In genomic region chr3:72702997-72703396, GRCh38 we compare ENCODE assay signal across 29 cellular contexts.
"Had no signal": no experiment of that assay in that cellular context is flagged by ENCODE, and none has a peak within 500 bp of the region (broad histone marks: within the 10 kb centered on the region; RNA-seq: fewer than 3 reads in every experiment).

No MANE protein-coding gene starts in this region.

- H3K27ac ChIP-seq: ascending aorta, SJSA1 had no signal

- ATAC-seq: activated CD4-positive, alpha-beta T cell treated with anti-CD3 and anti-CD28 coated beads for 36 hours; activated CD4-positive, CD25-positive, alpha-beta regulatory T cell treated with anti-CD3 and anti-CD28 coated beads, Interleukin-2, amount 50 U/mL, for 24 hours; activated CD8-positive, alpha-beta T cell treated with anti-CD3 and anti-CD28 coated beads, Interleukin-2, amount 10 ng/mL, durations not matched to agents 7 days and 5 days; Panc1; WTC11 had no signal

- DNase-seq: activated CD4-positive, alpha-beta T cell treated with anti-CD3 and anti-CD28 coated beads for 36 hours; activated CD4-positive, alpha-beta T cell treated with anti-CD3 and anti-CD28 coated beads, Interleukin-2, amount 10 ng/mL, durations not matched to agents 7 days and 5 days; activated CD4-positive, alpha-beta T cell treated with anti-CD3 and anti-CD28 coated beads, Interleukin-2, amount 50 U/mL, for 48 hours; activated CD8-positive, alpha-beta T cell treated with anti-CD3 and anti-CD28 coated beads, Interleukin-2, amount 10 ng/mL, durations not matched to agents 7 days and 5 days; activated gamma-delta T cell; activated naive CD4-positive, alpha-beta T cell treated with Interleukin-2 at 50 U/mL for 16 hours; activated naive CD8-positive, alpha-beta T cell treated with anti-CD3 and anti-CD28 coated beads, Interleukin-2, amount 10 ng/mL, durations not matched to agents 7 days and 5 days; activated T-cell treated with anti-CD3 and anti-CD28 coated beads, Interleukin-2, amount 50 U/mL, for 24 hours; amygdala; cerebellar nuclear complex; Kasumi-1; MG63; NCI-H1048; NCI-H1436 treated with DMSO at 0.1 percent for 48 hours; NCI-H1694 treated with DMSO at 0.1 percent for 48 hours; NCI-H2029; NCI-H345; NCI-H524 treated with DMSO at 0.1 percent for 48 hours; SHP77 treated with DMSO at 0.1 percent for 48 hours; SK-N-SH had no signal

- H3K9me3 Mint-ChIP-seq: activated CD4-positive, alpha-beta T cell treated with anti-CD3 and anti-CD28 coated beads, Interleukin-2, amount 10 ng/mL, durations not matched to agents 7 days and 5 days; activated naive CD4-positive, alpha-beta T cell treated with anti-CD3 and anti-CD28 coated beads, Interleukin-2, amount 50 U/mL, for 24 hours; activated naive CD8-positive, alpha-beta T cell treated with anti-CD3 and anti-CD28 coated beads, Interleukin-2, amount 10 ng/mL, durations not matched to agents 7 days and 5 days; activated T-cell treated with anti-CD3 and anti-CD28 coated beads, Interleukin-2, amount 50 U/mL, for 24 hours; activated T-helper 2 cell treated with anti-CD3 and anti-CD28 coated beads, Interferon-gamma antibody, Interleukin-2, Interleukin-4, amounts not matched to agents 10 μg/mL and 5 μg/mL and 100 μg/mL, durations not matched to agents 14 hours and 24 hours and 36 hours; T-helper 1 cell treated with Interleukin-12 subunit alpha and Interleukin-12 subunit beta and Interleukin-4 antibody, amounts not matched to agents 30 μg/mL and 1 μg/mL, for 36 hours; T-helper 2 cell treated with Interferon-gamma antibody and Interleukin-4, amounts not matched to agents 5 μg/mL and 100 μg/mL, for 36 hours; WTC11 had no signal

- H3K4me1 ChIP-seq: ascending aorta had no signal

- H3K36me3 ChIP-seq: ascending aorta, MG63, SJSA1 had no signal

- H3K4me1 Mint-ChIP-seq: activated CD4-positive, alpha-beta T cell treated with anti-CD3 and anti-CD28 coated beads for 36 hours; activated CD4-positive, alpha-beta T cell treated with anti-CD3 and anti-CD28 coated beads, Interleukin-2, amount 10 ng/mL, durations not matched to agents 7 days and 5 days; activated naive CD4-positive, alpha-beta T cell treated with anti-CD3 and anti-CD28 coated beads, Interleukin-2, amount 50 U/mL, for 24 hours; activated naive CD8-positive, alpha-beta T cell treated with anti-CD3 and anti-CD28 coated beads, Interleukin-2, amount 10 ng/mL, durations not matched to agents 7 days and 5 days had no signal

- H3K36me3 Mint-ChIP-seq: activated naive CD4-positive, alpha-beta T cell treated with anti-CD3 and anti-CD28 coated beads, Interleukin-2, amount 50 U/mL, for 24 hours; activated naive CD8-positive, alpha-beta T cell treated with anti-CD3 and anti-CD28 coated beads, Interleukin-2, amount 10 ng/mL, durations not matched to agents 7 days and 5 days; WTC11 had no signal

- H3K9me3 ChIP-seq: ascending aorta, MG63, SJSA1, SK-N-SH had no signal

- H3K4me3 Mint-ChIP-seq: activated CD4-positive, alpha-beta T cell treated with anti-CD3 and anti-CD28 coated beads for 36 hours; activated CD4-positive, alpha-beta T cell treated with anti-CD3 and anti-CD28 coated beads, Interleukin-2, amount 10 ng/mL, durations not matched to agents 7 days and 5 days; activated CD8-positive, alpha-beta T cell treated with anti-CD3 and anti-CD28 coated beads, Interleukin-2, amount 10 ng/mL, durations not matched to agents 7 days and 5 days; activated naive CD4-positive, alpha-beta T cell treated with anti-CD3 and anti-CD28 coated beads, Interleukin-2, amount 50 U/mL, for 24 hours; activated naive CD8-positive, alpha-beta T cell treated with anti-CD3 and anti-CD28 coated beads, Interleukin-2, amount 10 ng/mL, durations not matched to agents 7 days and 5 days; activated T-cell treated with anti-CD3 and anti-CD28 coated beads, Interleukin-2, amount 50 U/mL, for 24 hours; T-helper 1 cell treated with Interleukin-12 subunit alpha and Interleukin-12 subunit beta and Interleukin-4 antibody, amounts not matched to agents 30 μg/mL and 1 μg/mL, for 36 hours; T-helper 2 cell treated with Interferon-gamma antibody and Interleukin-4, amounts not matched to agents 5 μg/mL and 100 μg/mL, for 36 hours; WTC11 had no signal

- H3K27me3 ChIP-seq: ascending aorta, MG63, SJSA1 had no signal

- H3K27me3 Mint-ChIP-seq: activated CD4-positive, alpha-beta T cell treated with anti-CD3 and anti-CD28 coated beads for 36 hours; activated CD4-positive, alpha-beta T cell treated with anti-CD3 and anti-CD28 coated beads, Interleukin-2, amount 10 ng/mL, durations not matched to agents 7 days and 5 days; activated naive CD8-positive, alpha-beta T cell treated with anti-CD3 and anti-CD28 coated beads, Interleukin-2, amount 10 ng/mL, durations not matched to agents 7 days and 5 days; activated T-cell treated with anti-CD3 and anti-CD28 coated beads, Interleukin-2, amount 50 U/mL, for 24 hours had no signal

- H3K27ac Mint-ChIP-seq: activated CD4-positive, alpha-beta T cell treated with anti-CD3 and anti-CD28 coated beads for 36 hours; activated CD4-positive, alpha-beta T cell treated with anti-CD3 and anti-CD28 coated beads, Interleukin-2, amount 10 ng/mL, durations not matched to agents 7 days and 5 days; activated CD8-positive, alpha-beta T cell treated with anti-CD3 and anti-CD28 coated beads, Interleukin-2, amount 10 ng/mL, durations not matched to agents 7 days and 5 days; activated naive CD4-positive, alpha-beta T cell treated with anti-CD3 and anti-CD28 coated beads, Interleukin-2, amount 50 U/mL, for 24 hours; activated naive CD8-positive, alpha-beta T cell treated with anti-CD3 and anti-CD28 coated beads, Interleukin-2, amount 10 ng/mL, durations not matched to agents 7 days and 5 days; activated T-cell treated with anti-CD3 and anti-CD28 coated beads, Interleukin-2, amount 50 U/mL, for 24 hours; activated T-helper 2 cell treated with anti-CD3 and anti-CD28 coated beads, Interferon-gamma antibody, Interleukin-2, Interleukin-4, amounts not matched to agents 10 μg/mL and 5 μg/mL and 100 μg/mL, durations not matched to agents 14 hours and 24 hours and 36 hours; T-helper 1 cell treated with Interleukin-12 subunit alpha and Interleukin-12 subunit beta and Interleukin-4 antibody, amounts not matched to agents 30 μg/mL and 1 μg/mL, for 36 hours; T-helper 2 cell treated with Interferon-gamma antibody and Interleukin-4, amounts not matched to agents 5 μg/mL and 100 μg/mL, for 36 hours; WTC11 had no signal

- H3K4me3 ChIP-seq: ascending aorta, MG63, SJSA1 had no signal
